29 cellular contexts compared by ENCODE assay signal in genomic region chr6:154392561-154392960, GRCh38. TPM values are rescaled to one million over a fixed set of nuclear protein-coding genes. Genes with fewer than 3 reads are reported as not detected.
"Had no signal": no experiment of that assay in that cellular context is flagged by ENCODE, and none has a peak within 500 bp of the region (broad histone marks: within the 10 kb centered on the region; RNA-seq: fewer than 3 reads in every experiment).

No MANE protein-coding gene starts in this region.

- H3K9ac ChIP-seq: parathyroid adenoma had no signal

- H3K4me1 Mint-ChIP-seq: stimulated activated naive B cell treated with anti-CD40 and anti-IgM and Interleukin-4, amounts not matched to agents 10 μg/mL and 1 μg/mL and 100 μg/mL, for 72 hours had no signal

- H3K9me3 ChIP-seq: lower lobe of right lung, neutrophil, stomach, testis, thyroid gland, transverse colon, upper lobe of left lung, vagina had no signal

- H3K27ac Mint-ChIP-seq: naive thymus-derived CD8-positive, alpha-beta T cell; nephron; stimulated activated naive B cell treated with anti-CD40 and anti-IgM and Interleukin-4, amounts not matched to agents 10 μg/mL and 1 μg/mL and 100 μg/mL, for 72 hours had no signal

- H3K4me3 Mint-ChIP-seq: naive thymus-derived CD8-positive, alpha-beta T cell; nephron; neural crest cell; stimulated activated naive B cell treated with anti-CD40 and anti-IgM and Interleukin-4, amounts not matched to agents 10 μg/mL and 1 μg/mL and 100 μg/mL, for 72 hours had no signal

- H3K4me3 ChIP-seq: left lung, lower lobe of right lung, psoas muscle, right atrium auricular region, skin epidermis, stomach, testis, thyroid gland, transverse colon, upper lobe of left lung, vagina had no signal

- H3K79me2 ChIP-seq: parathyroid adenoma had no signal

- ATAC-seq: left cardiac atrium; left lung; lower lobe of right lung; naive thymus-derived CD8-positive, alpha-beta T cell; psoas muscle; sciatic nerve; stimulated activated naive B cell treated with anti-CD40 and anti-IgM and Interleukin-4, amounts not matched to agents 10 μg/mL and 1 μg/mL and 100 μg/mL, for 72 hours; stimulated activated naive CD8-positive, alpha-beta T cell treated with anti-CD3 and anti-CD28 coated beads, Interleukin-15, Interleukin-2, amounts not matched to agents 100 U/mL and 50 U/mL, for 24 hours had no signal

- H3K36me3 ChIP-seq: left lung, lower lobe of right lung, neutrophil, right atrium auricular region, stomach, thyroid gland, transverse colon, upper lobe of left lung, vagina had no signal

- H2AFZ ChIP-seq: parathyroid adenoma had no signal

- H3K27me3 ChIP-seq: left lung, neutrophil, right atrium auricular region, stomach, testis, thyroid gland, transverse colon, upper lobe of left lung, vagina had no signal

- DNase-seq: hippocampal formation; kidney glomerular epithelial cell; left cardiac atrium; left lung; lower lobe of right lung; mammary epithelial cell; mesenchymal stem cell; naive thymus-derived CD8-positive, alpha-beta T cell; occipital lobe; psoas muscle; stimulated activated CD4-positive, alpha-beta T cell treated with anti-CD3 and anti-CD28 coated beads, Interleukin-12 subunit alpha, Interleukin-12 subunit beta, amount 100 ng/mL, for 4 hours; stimulated activated CD4-positive, alpha-beta T cell treated with anti-CD3 and anti-CD28 coated beads, Interleukin-15, amount 100 ng/mL, for 24 hours; stimulated activated CD4-positive, alpha-beta T cell treated with anti-CD3 and anti-CD28 coated beads, Interleukin-2, amount 100 ng/mL, for 24 hours; stimulated activated CD4-positive, alpha-beta T cell treated with anti-CD3 and anti-CD28 coated beads, Interleukin-4, amount 100 ng/mL, for 1 hour; stimulated activated naive B cell treated with anti-CD40 and anti-IgM and Interleukin-4, amounts not matched to agents 10 μg/mL and 1 μg/mL and 100 μg/mL, for 72 hours; stimulated activated naive CD8-positive, alpha-beta T cell treated with anti-CD3 and anti-CD28 coated beads, Interleukin-15, Interleukin-2, amounts not matched to agents 100 U/mL and 50 U/mL, for 24 hours; stomach; testis; thyroid gland; transverse colon; upper lobe of left lung had no signal

- H3K4me1 ChIP-seq: left lung, lower lobe of right lung, parathyroid adenoma, psoas muscle, right atrium auricular region, thyroid gland, transverse colon, upper lobe of left lung, vagina had no signal

- H3K27ac ChIP-seq: left lung, lower lobe of right lung, neutrophil, parathyroid adenoma, psoas muscle, right atrium auricular region, skin epidermis, stomach, thyroid gland, transverse colon, upper lobe of left lung, vagina had no signal

- H3K36me3 Mint-ChIP-seq: stimulated activated naive B cell treated with anti-CD40 and anti-IgM and Interleukin-4, amounts not matched to agents 10 μg/mL and 1 μg/mL and 100 μg/mL, for 72 hours had no signal

RNA-seq across cellular contexts. Expression of gene IPCEF1, which starts 36.0 kb away (rescaled TPM):
- polyA plus RNA-seq: mammary epithelial cell had no signal
